ENCODE assay signal across 1 cellular context in genomic region chr12:31518680-31519227, GRCh38.
TF ChIP-seq lines count a peak whose summit lies in the region.

No MANE protein-coding gene starts in this region.

TF ChIP-seq in GM23338, 12 proteins besides CTCF, POLR2A, EP300 and RAD21 (continued from another document):
- TF ChIP-seq ZNF462 (CRISPR knock-in tag; IDR thresholded peaks at IDR 0.05): no peak
- peak; percentile 61 for TF ChIP-seq CREB1 (CRISPR knock-in tag; IDR thresholded peaks at IDR 0.05; ENCODE audit: low read depth)
- TF ChIP-seq ETS1 (IDR thresholded peaks at IDR 0.05): no peak
- no peak for TF ChIP-seq EZH2 (IDR thresholded peaks at IDR 0.05; ENCODE audit: low read depth, unreplicated experiment)
- no peak for TF ChIP-seq ZNF114 (CRISPR knock-in tag; IDR thresholded peaks at IDR 0.05)
- TF ChIP-seq NANOG (IDR thresholded peaks at IDR 0.05; ENCODE audit: borderline replicate concordance): peak; percentile 22; the same call in 1 of the 2 replicates
- TF ChIP-seq REST (IDR thresholded peaks at IDR 0.05; ENCODE audit: unreplicated experiment): no peak
- no peak for TF ChIP-seq STAT1 (IDR thresholded peaks at IDR 0.05; ENCODE audit: unreplicated experiment)
- no peak for TF ChIP-seq POLR2AphosphoS5 (IDR thresholded peaks at IDR 0.05; ENCODE audit: low read depth)
- TF ChIP-seq EZH2phosphoT487 (IDR thresholded peaks at IDR 0.05; ENCODE audit: unreplicated experiment): no peak
